ENCODE assay signal across 12 cellular contexts in genomic region chr5:125140855-125141254, GRCh38.
DNase-seq lines count a peak whose midpoint lies in the region; ATAC-seq and TF ChIP-seq lines count a peak whose summit lies in the region.
"Had no signal": no experiment of that assay in that cellular context is flagged by ENCODE, and none has a peak within 500 bp of the region (broad histone marks: within the 10 kb centered on the region; RNA-seq: fewer than 3 reads in every experiment).

No MANE protein-coding gene starts in this region.

- H3K27me3 Mint-ChIP-seq in activated CD4-positive, alpha-beta T cell treated with anti-CD3 and anti-CD28 coated beads, Interleukin-2, amount 10 ng/mL, durations not matched to agents 24 days and 14 days = no peaks in the 10 kb centered on the region
- H3K27me3 Mint-ChIP-seq in activated T-helper 17 cell treated with anti-CD3 and anti-CD28 coated beads, Interleukin-2, amount 50 U/mL, for 72 hours = no peaks in the 10 kb centered on the region
- H3K27me3 Mint-ChIP-seq: activated CD4-positive, alpha-beta memory T cell treated with anti-CD3 and anti-CD28 coated beads for 36 hours; CD4-positive, CD25-positive, alpha-beta regulatory T cell had no signal

- peaks cover 11% of the 10 kb centered on the region for H3K9me3 Mint-ChIP-seq in activated CD4-positive, alpha-beta T cell treated with anti-CD3 and anti-CD28 coated beads, Interleukin-2, amount 10 ng/mL, durations not matched to agents 24 days and 14 days
- peaks cover 19% of the 10 kb centered on the region for H3K9me3 Mint-ChIP-seq in activated T-helper 17 cell treated with anti-CD3 and anti-CD28 coated beads, Interleukin-2, amount 50 U/mL, for 72 hours

- H3K4me1 ChIP-seq in HEK293 (ENCODE audit: control insufficient read depth, insufficient read depth, low read length) = peaks cover 4% of the 10 kb centered on the region; the same call in 1 of the 2 replicates
- H3K4me1 ChIP-seq in adipocyte (ENCODE audit: control insufficient read depth, insufficient read depth, low read length) = peaks cover 14% of the 10 kb centered on the region

- H3K9me3 ChIP-seq in AG04450 (ENCODE audit: control insufficient read depth, insufficient read depth, low read length) (no peaks in the 10 kb centered on the region), HEK293 (ENCODE audit: control insufficient read depth, insufficient read depth, low read depth, low read length) (no peaks in the 10 kb centered on the region), adipocyte (ENCODE audit: control insufficient read depth, low read length) (no peaks in the 10 kb centered on the region)
- H3K9me3 ChIP-seq: gastrocnemius medialis had no signal

- H3K4me1 Mint-ChIP-seq in activated CD4-positive, alpha-beta T cell treated with anti-CD3 and anti-CD28 coated beads, Interleukin-2, amount 10 ng/mL, durations not matched to agents 24 days and 14 days = no peaks in the 10 kb centered on the region
- H3K4me1 Mint-ChIP-seq in activated T-helper 17 cell treated with anti-CD3 and anti-CD28 coated beads, Interleukin-2, amount 50 U/mL, for 72 hours = no peaks in the 10 kb centered on the region
- H3K4me1 Mint-ChIP-seq: CD4-positive, CD25-positive, alpha-beta regulatory T cell had no signal

- no peaks in the 10 kb centered on the region for H3K27me3 ChIP-seq in AG04450 (ENCODE audit: control insufficient read depth, insufficient read depth, low read length)
- H3K27me3 ChIP-seq in adipocyte (replicated peaks; ENCODE audit: control insufficient read depth, insufficient read depth, low read length) = no peaks in the 10 kb centered on the region
- H3K27me3 ChIP-seq: gastrocnemius medialis had no signal

- H3K36me3 ChIP-seq in HEK293 (ENCODE audit: control insufficient read depth in 2 of 2, insufficient read depth in 1 of 2, low read length in 2 of 2) (no peaks in the 10 kb centered on the region), adipocyte (ENCODE audit: control insufficient read depth, insufficient read depth, low read length, severe bottlenecking) (no peaks in the 10 kb centered on the region)
- H3K36me3 ChIP-seq: gastrocnemius medialis had no signal

- ATAC-seq in left colon = peak; percentile 57
- no peak for ATAC-seq in activated T-helper 17 cell treated with anti-CD3 and anti-CD28 coated beads, Interleukin-2, amount 50 U/mL, for 72 hours (replicated peaks)

- no peak overlapping the region for H3K9ac ChIP-seq in adipocyte (ENCODE audit: low read length)

- H3K4me3 ChIP-seq in AG04450 (ENCODE audit: low read depth, low read length) (no peak overlapping the region), HEK293 (ENCODE audit: low read depth, low read length) (no peak overlapping the region), adipocyte (ENCODE audit: low read length) (no peak overlapping the region)
- H3K4me3 ChIP-seq: gastrocnemius medialis had no signal

- CTCF ChIA-PET in AG04450 (lab: Charles Lee) = interaction anchor here (1.7 kb wide), 1 partner anchor 16 kb away, joined by 3 read pairs; no protein-coding TSS in a partner anchor
- CTCF ChIA-PET in HEK293 (lab: Yijun Ruan, JAX) = no interaction called here

- H3K27ac ChIP-seq in AG04450 (ENCODE audit: low read depth, low read length) = no peak overlapping the region
- H3K27ac ChIP-seq in HEK293 (ENCODE audit: extremely low read depth, low read depth, low read length) = no peak overlapping the region
- H3K27ac ChIP-seq: gastrocnemius medialis had no signal

- POLR2A ChIA-PET in AG04450 (lab: Yijun Ruan, JAX) = no interaction called here
- POLR2A ChIA-PET in HEK293 (lab: Yijun Ruan, JAX) = no interaction called here

- H3K27ac Mint-ChIP-seq in activated CD4-positive, alpha-beta T cell treated with anti-CD3 and anti-CD28 coated beads, Interleukin-2, amount 10 ng/mL, durations not matched to agents 24 days and 14 days = no peak overlapping the region
- no peak overlapping the region for H3K27ac Mint-ChIP-seq in activated T-helper 17 cell treated with anti-CD3 and anti-CD28 coated beads, Interleukin-2, amount 50 U/mL, for 72 hours
- H3K27ac Mint-ChIP-seq: activated CD4-positive, alpha-beta memory T cell treated with anti-CD3 and anti-CD28 coated beads for 36 hours; CD4-positive, CD25-positive, alpha-beta regulatory T cell had no signal

- intact Hi-C loops in left colon (cut with DNase I, micrococcal nuclease) = no loop called here
- intact Hi-C loops in activated CD4-positive, alpha-beta T cell treated with anti-CD3 and anti-CD28 coated beads, Interleukin-2, amount 10 ng/mL, durations not matched to agents 24 days and 14 days (cut with micrococcal nuclease) = no loop called here

- DNase-seq in AG04450 (ENCODE audit: low read depth, low spot score) = peak; percentile 64
- peak; percentile 94 for DNase-seq in adipocyte (ENCODE audit: low read depth)
- DNase-seq in left colon = no peak
- no peak for DNase-seq in activated CD4-positive, alpha-beta T cell treated with anti-CD3 and anti-CD28 coated beads, Interleukin-2, amount 50 U/mL, for 4 hours
- DNase-seq in activated CD4-positive, alpha-beta T cell treated with anti-CD3 and anti-CD28 coated beads, Interleukin-2, amount 10 ng/mL, durations not matched to agents 24 days and 14 days = no peak
- DNase-seq in HK-2 (ENCODE audit: unreplicated experiment) = no peak
- DNase-seq: activated CD4-positive, alpha-beta memory T cell treated with anti-CD3 and anti-CD28 coated beads for 36 hours; CD4-positive, CD25-positive, alpha-beta regulatory T cell; gastrocnemius medialis; mesendoderm had no signal

- H3K4me3 Mint-ChIP-seq in activated CD4-positive, alpha-beta T cell treated with anti-CD3 and anti-CD28 coated beads, Interleukin-2, amount 10 ng/mL, durations not matched to agents 24 days and 14 days = no peak overlapping the region
- no peak overlapping the region for H3K4me3 Mint-ChIP-seq in activated T-helper 17 cell treated with anti-CD3 and anti-CD28 coated beads, Interleukin-2, amount 50 U/mL, for 72 hours
- H3K4me3 Mint-ChIP-seq: activated CD4-positive, alpha-beta memory T cell treated with anti-CD3 and anti-CD28 coated beads for 36 hours; CD4-positive, CD25-positive, alpha-beta regulatory T cell had no signal

- no peaks in the 10 kb centered on the region for H3K36me3 Mint-ChIP-seq in activated CD4-positive, alpha-beta T cell treated with anti-CD3 and anti-CD28 coated beads, Interleukin-2, amount 10 ng/mL, durations not matched to agents 24 days and 14 days (ENCODE audit: low read depth)
- H3K36me3 Mint-ChIP-seq in activated T-helper 17 cell treated with anti-CD3 and anti-CD28 coated beads, Interleukin-2, amount 50 U/mL, for 72 hours (ENCODE audit: low read depth) = no peaks in the 10 kb centered on the region
- H3K36me3 Mint-ChIP-seq: activated CD4-positive, alpha-beta memory T cell treated with anti-CD3 and anti-CD28 coated beads for 36 hours; CD4-positive, CD25-positive, alpha-beta regulatory T cell had no signal

- TF ChIP-seq CTCF in AG04450 (IDR thresholded peaks at IDR 0.05; ENCODE audit: low read depth, low read length) (no peak), HEK293 (tag by site-specific recombination; IDR thresholded peaks at IDR 0.05) (no peak)

TF ChIP-seq in HEK293, 187 proteins besides CTCF, POLR2A, EP300 and RAD21:
- TF ChIP-seq ZNF155 (tag by site-specific recombination; IDR thresholded peaks at IDR 0.05) = no peak
- peak; percentile 19; the same call in 1 of the 2 replicates for TF ChIP-seq ZNF660 (tag by site-specific recombination; IDR thresholded peaks at IDR 0.05)
- 0 out of 2 replicates have a peak, but pooled peaks have one; percentile 42 for TF ChIP-seq ZNF362 (tag by site-specific recombination; IDR thresholded peaks at IDR 0.05)
- no peak for TF ChIP-seq ZNF140 (tag by site-specific recombination; IDR thresholded peaks at IDR 0.05)
- peak; percentile 70; the same call in 1 of the 2 replicates for TF ChIP-seq ZNF10 (tag by site-specific recombination; IDR thresholded peaks at IDR 0.05)
- TF ChIP-seq ZNF335 (tag by site-specific recombination; conservative IDR thresholded peaks at IDR 0.05) = no peak
- TF ChIP-seq BCL6B (tag by site-specific recombination; IDR thresholded peaks at IDR 0.05) = no peak
- no peak for TF ChIP-seq ZEB2 (tag by site-specific recombination; IDR thresholded peaks at IDR 0.05)
- peak; percentile 39; the same call in 1 of the 2 replicates for TF ChIP-seq ZNF629 (tag by site-specific recombination; IDR thresholded peaks at IDR 0.05)
- peak; percentile 60 for TF ChIP-seq ZBTB21 (tag by site-specific recombination; IDR thresholded peaks at IDR 0.05)
- TF ChIP-seq ZNF514 (tag by site-specific recombination; IDR thresholded peaks at IDR 0.05) = no peak
- no peak for TF ChIP-seq SCRT1 (tag by site-specific recombination; IDR thresholded peaks at IDR 0.05; ENCODE audit: borderline replicate concordance)

Comparison
In these comparisons a context has a peak if more than half of its experiments do, and no peak if none do; other contexts are left out.
1. DNase-seq: peak in AG04450 (single experiment) and adipocyte (single experiment); none in left colon (0 of 2), activated CD4-positive, alpha-beta T cell treated with anti-CD3 and anti-CD28 coated beads, Interleukin-2, amount 50 U/mL, for 4 hours (0 of 2), activated CD4-positive, alpha-beta T cell treated with anti-CD3 and anti-CD28 coated beads, Interleukin-2, amount 10 ng/mL, durations not matched to agents 24 days and 14 days (single experiment) and HK-2 (single experiment).